In genomic region chr6:168611691-168612090, GRCh38 we compare ENCODE assay signal across 5 cellular contexts.
"Had no signal": no experiment of that assay in that cellular context is flagged by ENCODE, and none has a peak within 500 bp of the region (broad histone marks: within the 10 kb centered on the region; RNA-seq: fewer than 3 reads in every experiment).

No MANE protein-coding gene starts in this region.

- ATAC-seq: HepG2, K562 had no signal

- H3K27ac ChIP-seq: HL-60 had no signal

- H3K4me3 ChIP-seq: K562 had no signal

- DNase-seq: IMR-90, KBM-7 had no signal
